Comparison of ENCODE assay signal across 8 cellular contexts in genomic region chr15:41417418-41417811, GRCh38. TPM values are rescaled to one million over a fixed set of nuclear protein-coding genes. Genes with fewer than 3 reads are reported as not detected.
DNase-seq lines count a peak whose midpoint lies in the region; ATAC-seq and TF ChIP-seq lines count a peak whose summit lies in the region.

No MANE protein-coding gene starts in this region.

- DNase-seq in GM03348 (ENCODE audit: low spot score) (peak; percentile 74), activated gamma-delta T cell treated with Interleukin-2 at 50 U/mL for 16 hours (peak; percentile 24), right atrium auricular region (ENCODE audit: low spot score) (no peak), gastrocnemius medialis (no peak), NCI-H2196 (lab: John Stamatoyannopoulos, UW; ENCODE audit: unreplicated experiment) (no peak)
- no peak for DNase-seq in central memory CD4-positive, alpha-beta T cell

- H3K9me3 ChIP-seq in HUES48 (ENCODE audit: control insufficient read depth, insufficient read depth, low read length) (no peaks in the 10 kb centered on the region), right atrium auricular region (no peaks in the 10 kb centered on the region), gastrocnemius medialis (no peaks in the 10 kb centered on the region)

- H3K4me1 ChIP-seq in HUES48 (ENCODE audit: control insufficient read depth, insufficient read depth, low read length) (no peaks in the 10 kb centered on the region), right atrium auricular region (peaks cover 0 to 26% of the 10 kb centered on the region in 2 donors), gastrocnemius medialis (peaks cover 16 to 20% of the 10 kb centered on the region in 2 donors)

- intact Hi-C loops in gastrocnemius medialis (cut with DNase I; ENCODE audit: low total_unique reads): loop anchor here (5.0 kb wide), 3 partner anchors 70 to 185 kb away; partner anchors contain the start of genes CHP1 and EXD1

- ATAC-seq in GM21529 (IDR thresholded peaks at IDR 0.05; ENCODE audit: unreplicated experiment) (peak; percentile 26), gastrocnemius medialis (peak; percentile 16 to 26)

- no peak for TF ChIP-seq POLR2A in gastrocnemius medialis (IDR thresholded peaks at IDR 0.05)

- in situ Hi-C loops in gastrocnemius medialis (cut with MboI; ENCODE audit: low sequenced_read_pairs in 4 of 4): no loop called here

- H3K36me3 ChIP-seq in HUES48 (ENCODE audit: control insufficient read depth, insufficient read depth, low read length) (no peaks in the 10 kb centered on the region), right atrium auricular region (no peaks in the 10 kb centered on the region), gastrocnemius medialis (no peaks in the 10 kb centered on the region)

- H3K27me3 ChIP-seq in HUES48 (ENCODE audit: control insufficient read depth, insufficient read depth, low read length): no peaks in the 10 kb centered on the region
- no peaks in the 10 kb centered on the region for H3K27me3 ChIP-seq in right atrium auricular region
- no peaks in the 10 kb centered on the region for H3K27me3 ChIP-seq in gastrocnemius medialis

- H3K4me3 ChIP-seq in HUES48 (ENCODE audit: low read depth, low read length): peak overlapping the region; percentile 97
- peak overlapping the region; percentile 95 to 99 for H3K4me3 ChIP-seq in right atrium auricular region
- peak overlapping the region; percentile 82 to 94 (median 86) for H3K4me3 ChIP-seq in gastrocnemius medialis

- H3K27ac ChIP-seq in HUES48 (ENCODE audit: low read depth, low read length) (peak overlapping the region; percentile 55), right atrium auricular region (peak overlapping the region; percentile 82 to 86), gastrocnemius medialis (peak overlapping the region; percentile 85 to 96 (median 92))

- peak overlapping the region; percentile 75 for H3K9ac ChIP-seq in HUES48 (ENCODE audit: low read depth, low read length)

- TF ChIP-seq CTCF in right atrium auricular region (IDR thresholded peaks at IDR 0.05): no peak
- TF ChIP-seq CTCF in gastrocnemius medialis (IDR thresholded peaks at IDR 0.05 in 4 of 5, conservative IDR thresholded peaks at IDR 0.05 in 1 of 5): no peak

RNA-seq across cellular contexts. Expression of gene RTF1, which starts 0.5 kb away (rescaled TPM):
- 10 to 100 TPM; 21.2 to 21.4 TPM for total RNA-seq in right atrium auricular region
- total RNA-seq in gastrocnemius medialis: 10 to 100 TPM; 22.7 to 46.8 (median 24.3) TPM

RNA-seq across cellular contexts. Expression of gene NDUFAF1, which starts 15.1 kb away (rescaled TPM):
- total RNA-seq in right atrium auricular region (10 to 100 TPM; 26.1 to 55.6 TPM), gastrocnemius medialis (10 to 100 TPM; 48.1 to 61.4 (median 51.9) TPM)

Comparison
In these comparisons a context has a peak if more than half of its experiments do, and no peak if none do; other contexts are left out.
1. DNase-seq: peak in GM03348 (single experiment) and activated gamma-delta T cell treated with Interleukin-2 at 50 U/mL for 16 hours (single experiment); none in right atrium auricular region (single experiment), gastrocnemius medialis (0 of 2), NCI-H2196 (single experiment) and central memory CD4-positive, alpha-beta T cell (single experiment).
2. Peak in every context shown above with its lines, with median percentiles within 50 percentile points of each other: H3K27ac ChIP-seq and H3K4me3 ChIP-seq.